Comparison of ENCODE assay signal across 21 cellular contexts in the genomic region with DNA sequence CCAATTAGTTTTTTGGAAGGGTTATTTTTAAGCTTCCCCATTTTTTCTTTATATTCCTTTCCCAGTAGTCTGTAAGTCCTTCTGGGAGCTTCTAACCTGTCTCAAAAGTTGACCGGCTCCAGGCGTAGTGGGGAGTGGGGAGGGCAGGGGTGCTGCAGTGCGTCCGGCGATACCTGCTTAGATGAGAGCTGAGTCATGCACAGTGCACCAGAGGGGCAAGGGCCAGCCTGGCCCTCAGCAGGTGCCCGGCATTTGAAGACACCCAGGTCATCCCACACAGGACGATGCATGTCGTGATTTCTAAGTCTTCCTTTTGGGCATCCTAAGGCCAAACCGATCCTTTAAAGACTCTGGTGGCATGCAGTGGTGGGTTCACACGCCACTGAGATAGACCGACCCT.
"Had no signal": no experiment of that assay in that cellular context is flagged by ENCODE, and none has a peak within 500 bp of the region (broad histone marks: within the 10 kb centered on the region; RNA-seq: fewer than 3 reads in every experiment).

No MANE protein-coding gene starts in this region.

- H3K27ac ChIP-seq: psoas muscle, right lobe of liver, thoracic aorta, tibial nerve, upper lobe of left lung had no signal

- H3K9me3 Mint-ChIP-seq: memory B cell; naive B cell; natural killer cell treated with Interleukin-12 subunit alpha and Interleukin-12 subunit beta and Interleukin-15 and Interleukin-18, amount 100 ng/mL, for 72 hours; neural crest cell; stimulated activated memory B cell treated with anti-CD40 and anti-IgM and Interleukin-4, amounts not matched to agents 10 μg/mL and 1 μg/mL and 100 μg/mL, for 72 hours; stimulated activated naive CD8-positive, alpha-beta T cell treated with anti-CD3 and anti-CD28 coated beads, Interleukin-15, Interleukin-2, amounts not matched to agents 100 ng/mL and 50 ng/mL, for 24 hours had no signal

- H3K4me3 Mint-ChIP-seq: central memory CD8-positive, alpha-beta T cell; effector memory CD8-positive, alpha-beta T cell; memory B cell; mesothelial cell of epicardium; naive B cell; natural killer cell treated with Interleukin-12 subunit alpha and Interleukin-12 subunit beta and Interleukin-15 and Interleukin-18, amount 100 ng/mL, for 72 hours; neural crest cell; stimulated activated memory B cell treated with anti-CD40 and anti-IgM and Interleukin-4, amounts not matched to agents 10 μg/mL and 1 μg/mL and 100 μg/mL, for 72 hours; stimulated activated naive CD8-positive, alpha-beta T cell treated with anti-CD3 and anti-CD28 coated beads, Interleukin-15, Interleukin-2, amounts not matched to agents 100 ng/mL and 50 ng/mL, for 24 hours had no signal

- H3K36me3 Mint-ChIP-seq: memory B cell; mesothelial cell of epicardium; naive B cell; natural killer cell treated with Interleukin-12 subunit alpha and Interleukin-12 subunit beta and Interleukin-15 and Interleukin-18, amount 100 ng/mL, for 72 hours; stimulated activated memory B cell treated with anti-CD40 and anti-IgM and Interleukin-4, amounts not matched to agents 10 μg/mL and 1 μg/mL and 100 μg/mL, for 72 hours had no signal

- H3K27me3 ChIP-seq: right lobe of liver, tibial nerve, upper lobe of left lung had no signal

- DNase-seq: cortex of kidney; effector memory CD8-positive, alpha-beta T cell; kidney; mucosa of descending colon; naive B cell; psoas muscle; right lobe of liver; stimulated activated CD4-positive, alpha-beta T cell treated with anti-CD3 and anti-CD28 coated beads, Interleukin-4, amount 100 ng/mL, for 4 hours; upper lobe of left lung had no signal

- H3K4me1 Mint-ChIP-seq: central memory CD8-positive, alpha-beta T cell; memory B cell; mesothelial cell of epicardium; naive B cell; stimulated activated memory B cell treated with anti-CD40 and anti-IgM and Interleukin-4, amounts not matched to agents 10 μg/mL and 1 μg/mL and 100 μg/mL, for 72 hours had no signal

- H3K4me1 ChIP-seq: psoas muscle, right lobe of liver, tibial nerve, upper lobe of left lung had no signal

- H3K27ac Mint-ChIP-seq: effector memory CD8-positive, alpha-beta T cell; memory B cell; mesothelial cell of epicardium; naive B cell; natural killer cell treated with Interleukin-12 subunit alpha and Interleukin-12 subunit beta and Interleukin-15 and Interleukin-18, amount 100 ng/mL, for 72 hours; stimulated activated memory B cell treated with anti-CD40 and anti-IgM and Interleukin-4, amounts not matched to agents 10 μg/mL and 1 μg/mL and 100 μg/mL, for 72 hours; stimulated activated naive CD8-positive, alpha-beta T cell treated with anti-CD3 and anti-CD28 coated beads, Interleukin-15, Interleukin-2, amounts not matched to agents 100 ng/mL and 50 ng/mL, for 24 hours had no signal

- H3K9me3 ChIP-seq: mucosa of descending colon, psoas muscle, right lobe of liver, thoracic aorta, tibial nerve, upper lobe of left lung had no signal

- H3K27me3 Mint-ChIP-seq: central memory CD8-positive, alpha-beta T cell; memory B cell; natural killer cell treated with Interleukin-12 subunit alpha and Interleukin-12 subunit beta and Interleukin-15 and Interleukin-18, amount 100 ng/mL, for 72 hours; stimulated activated memory B cell treated with anti-CD40 and anti-IgM and Interleukin-4, amounts not matched to agents 10 μg/mL and 1 μg/mL and 100 μg/mL, for 72 hours; stimulated activated naive CD8-positive, alpha-beta T cell treated with anti-CD3 and anti-CD28 coated beads, Interleukin-15, Interleukin-2, amounts not matched to agents 100 ng/mL and 50 ng/mL, for 24 hours had no signal

- H3K4me3 ChIP-seq: lung, mucosa of descending colon, psoas muscle, right lobe of liver, smooth muscle cell, thoracic aorta, tibial nerve, upper lobe of left lung had no signal

- H3K36me3 ChIP-seq: right lobe of liver, thoracic aorta, tibial nerve, upper lobe of left lung had no signal

- ATAC-seq: effector memory CD8-positive, alpha-beta T cell; left lobe of liver; mucosa of descending colon; natural killer cell treated with Interleukin-12 subunit alpha and Interleukin-12 subunit beta and Interleukin-15 and Interleukin-18, amount 100 ng/mL, for 72 hours; psoas muscle; stimulated activated memory B cell treated with anti-CD40 and anti-IgM and Interleukin-4, amounts not matched to agents 10 μg/mL and 1 μg/mL and 100 μg/mL, for 72 hours had no signal
